In the genomic region with DNA sequence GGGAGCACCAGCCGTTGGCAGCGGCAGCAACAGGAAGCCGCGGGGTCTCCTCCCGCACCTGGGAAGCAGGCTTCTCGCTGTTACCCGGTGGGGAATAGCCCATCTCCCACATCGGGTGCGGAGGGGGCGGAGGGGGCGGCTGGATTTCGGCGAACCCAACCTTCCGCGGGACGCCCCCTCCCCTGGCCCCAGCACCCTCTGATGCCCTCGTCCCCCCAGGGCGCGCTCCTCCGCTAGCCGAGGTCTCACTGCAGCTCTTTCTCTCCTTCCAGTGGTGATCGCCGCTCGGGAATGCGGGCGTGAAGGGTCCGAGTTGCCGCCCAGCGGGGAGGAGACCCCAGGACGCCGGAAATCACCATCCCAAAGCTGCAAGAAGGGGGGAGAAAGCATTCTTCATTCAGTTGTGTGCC, we compare ENCODE assay signal across 2 cellular contexts.
TF ChIP-seq lines count a peak whose summit lies in the region.

No MANE protein-coding gene starts in this region.

TF ChIP-seq in A549, 52 proteins besides CTCF, POLR2A, EP300 and RAD21 (continued from another document):
- no peak for TF ChIP-seq ZFP36 (IDR thresholded peaks at IDR 0.05; ENCODE audit: borderline replicate concordance, partially characterized antibody)
- no peak for TF ChIP-seq SREBF2 (IDR thresholded peaks at IDR 0.05)
- no peak for TF ChIP-seq FOSL2 (IDR thresholded peaks at IDR 0.05)
- no peak for TF ChIP-seq FOSL2 (CRISPR knock-in tag; IDR thresholded peaks at IDR 0.05)
- TF ChIP-seq, protein P1, sequence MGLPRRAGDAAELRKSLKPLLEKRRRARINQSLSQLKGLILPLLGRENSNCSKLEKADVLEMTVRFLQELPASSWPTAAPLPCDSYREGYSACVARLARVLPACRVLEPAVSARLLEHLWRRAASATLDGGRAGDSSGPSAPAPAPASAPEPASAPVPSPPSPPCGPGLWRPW (IDR thresholded peaks at IDR 0.05), result no peak
- TF ChIP-seq, protein P2, sequence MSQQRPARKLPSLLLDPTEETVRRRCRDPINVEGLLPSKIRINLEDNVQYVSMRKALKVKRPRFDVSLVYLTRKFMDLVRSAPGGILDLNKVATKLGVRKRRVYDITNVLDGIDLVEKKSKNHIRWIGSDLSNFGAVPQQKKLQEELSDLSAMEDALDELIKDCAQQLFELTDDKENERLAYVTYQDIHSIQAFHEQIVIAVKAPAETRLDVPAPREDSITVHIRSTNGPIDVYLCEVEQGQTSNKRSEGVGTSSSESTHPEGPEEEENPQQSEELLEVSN (IDR thresholded peaks at IDR 0.05; ENCODE audit: borderline replicate concordance, low read depth), result no peak
- TF ChIP-seq NR3C1 (IDR thresholded peaks at IDR 0.05), result no peak
- no peak for TF ChIP-seq HOXB13 (CRISPR knock-in tag; IDR thresholded peaks at IDR 0.05; ENCODE audit: low read depth)
- no peak for TF ChIP-seq HOXA7 (CRISPR knock-in tag; IDR thresholded peaks at IDR 0.05)
- TF ChIP-seq, protein P3, sequence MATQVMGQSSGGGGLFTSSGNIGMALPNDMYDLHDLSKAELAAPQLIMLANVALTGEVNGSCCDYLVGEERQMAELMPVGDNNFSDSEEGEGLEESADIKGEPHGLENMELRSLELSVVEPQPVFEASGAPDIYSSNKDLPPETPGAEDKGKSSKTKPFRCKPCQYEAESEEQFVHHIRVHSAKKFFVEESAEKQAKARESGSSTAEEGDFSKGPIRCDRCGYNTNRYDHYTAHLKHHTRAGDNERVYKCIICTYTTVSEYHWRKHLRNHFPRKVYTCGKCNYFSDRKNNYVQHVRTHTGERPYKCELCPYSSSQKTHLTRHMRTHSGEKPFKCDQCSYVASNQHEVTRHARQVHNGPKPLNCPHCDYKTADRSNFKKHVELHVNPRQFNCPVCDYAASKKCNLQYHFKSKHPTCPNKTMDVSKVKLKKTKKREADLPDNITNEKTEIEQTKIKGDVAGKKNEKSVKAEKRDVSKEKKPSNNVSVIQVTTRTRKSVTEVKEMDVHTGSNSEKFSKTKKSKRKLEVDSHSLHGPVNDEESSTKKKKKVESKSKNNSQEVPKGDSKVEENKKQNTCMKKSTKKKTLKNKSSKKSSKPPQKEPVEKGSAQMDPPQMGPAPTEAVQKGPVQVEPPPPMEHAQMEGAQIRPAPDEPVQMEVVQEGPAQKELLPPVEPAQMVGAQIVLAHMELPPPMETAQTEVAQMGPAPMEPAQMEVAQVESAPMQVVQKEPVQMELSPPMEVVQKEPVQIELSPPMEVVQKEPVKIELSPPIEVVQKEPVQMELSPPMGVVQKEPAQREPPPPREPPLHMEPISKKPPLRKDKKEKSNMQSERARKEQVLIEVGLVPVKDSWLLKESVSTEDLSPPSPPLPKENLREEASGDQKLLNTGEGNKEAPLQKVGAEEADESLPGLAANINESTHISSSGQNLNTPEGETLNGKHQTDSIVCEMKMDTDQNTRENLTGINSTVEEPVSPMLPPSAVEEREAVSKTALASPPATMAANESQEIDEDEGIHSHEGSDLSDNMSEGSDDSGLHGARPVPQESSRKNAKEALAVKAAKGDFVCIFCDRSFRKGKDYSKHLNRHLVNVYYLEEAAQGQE (IDR thresholded peaks at IDR 0.05), result no peak
- no peak for TF ChIP-seq CEBPB (IDR thresholded peaks at IDR 0.05)
- no peak for TF ChIP-seq RFX5 (IDR thresholded peaks at IDR 0.05)
- TF ChIP-seq EHMT2 (IDR thresholded peaks at IDR 0.05; ENCODE audit: low read depth), result no peak
- no peak; the same call in 2 of the 3 replicates for TF ChIP-seq SMC3 (IDR thresholded peaks at IDR 0.05)
- no peak; a peak in 1 of 5 replicates for TF ChIP-seq JUN (IDR thresholded peaks at IDR 0.05)
- no peak for TF ChIP-seq GATA3 (IDR thresholded peaks at IDR 0.05; ENCODE audit: borderline replicate concordance)
- TF ChIP-seq EHF (CRISPR knock-in tag; IDR thresholded peaks at IDR 0.05), result no peak
- no peak for TF ChIP-seq RARB (CRISPR knock-in tag; IDR thresholded peaks at IDR 0.05)

TF ChIP-seq in SK-N-SH, 30 proteins besides CTCF, POLR2A, EP300 and RAD21:
- TF ChIP-seq, protein P4, sequence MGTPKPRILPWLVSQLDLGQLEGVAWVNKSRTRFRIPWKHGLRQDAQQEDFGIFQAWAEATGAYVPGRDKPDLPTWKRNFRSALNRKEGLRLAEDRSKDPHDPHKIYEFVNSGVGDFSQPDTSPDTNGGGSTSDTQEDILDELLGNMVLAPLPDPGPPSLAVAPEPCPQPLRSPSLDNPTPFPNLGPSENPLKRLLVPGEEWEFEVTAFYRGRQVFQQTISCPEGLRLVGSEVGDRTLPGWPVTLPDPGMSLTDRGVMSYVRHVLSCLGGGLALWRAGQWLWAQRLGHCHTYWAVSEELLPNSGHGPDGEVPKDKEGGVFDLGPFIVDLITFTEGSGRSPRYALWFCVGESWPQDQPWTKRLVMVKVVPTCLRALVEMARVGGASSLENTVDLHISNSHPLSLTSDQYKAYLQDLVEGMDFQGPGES (IDR thresholded peaks at IDR 0.05; ENCODE audit: low read depth, low read length), result no peak
- TF ChIP-seq SMC3 (IDR thresholded peaks at IDR 0.05; ENCODE audit: low read depth, low read length), result peak; percentile 8; the same call in 1 of the 2 replicates
- no peak for TF ChIP-seq EZH2phosphoT487 (IDR thresholded peaks at IDR 0.05; ENCODE audit: borderline replicate concordance, low read depth)
- TF ChIP-seq MXI1 (IDR thresholded peaks at IDR 0.05; ENCODE audit: low read depth, low read length), result no peak
TF ChIP-seq in SK-N-SH: peak in this region for 1.
